In genomic region chr2:176599796-176600485, GRCh38 we compare ENCODE assay signal across 29 cellular contexts.
"Had no signal": no experiment of that assay in that cellular context is flagged by ENCODE, and none has a peak within 500 bp of the region (broad histone marks: within the 10 kb centered on the region; RNA-seq: fewer than 3 reads in every experiment).

No MANE protein-coding gene starts in this region.

- H3K4me1 ChIP-seq: SJSA1 had no signal

- H3K4me3 ChIP-seq: MG63, SJSA1 had no signal

- H3K36me3 ChIP-seq: MG63, SJSA1 had no signal

- H3K27ac ChIP-seq: SJSA1, VCaP had no signal

- DNase-seq: activated B cell treated with CpG ODN at 0.5 μM for 24 hours; activated CD4-positive, alpha-beta memory T cell treated with anti-CD3 and anti-CD28 coated beads, Interleukin-2, amount 10 ng/mL, durations not matched to agents 7 days and 5 days; activated CD4-positive, alpha-beta T cell treated with anti-CD3 and anti-CD28 coated beads for 1 hour; activated CD4-positive, alpha-beta T cell treated with anti-CD3 and anti-CD28 coated beads for 48 hours; activated CD8-positive, alpha-beta memory T cell treated with anti-CD3 and anti-CD28 coated beads for 24 hours; activated CD8-positive, alpha-beta memory T cell treated with anti-CD3 and anti-CD28 coated beads, Interleukin-2, amount 10 ng/mL, durations not matched to agents 7 days and 5 days; activated CD8-positive, alpha-beta memory T cell treated with anti-CD3 and anti-CD28 coated beads, Interleukin-2, amount 50 U/mL, for 48 hours; activated effector memory CD4-positive, alpha-beta T cell treated with Interleukin-2 at 50 U/mL for 16 hours; activated naive CD4-positive, alpha-beta T cell treated with anti-CD3 and anti-CD28 coated beads, Interleukin-2, amount 10 ng/mL, durations not matched to agents 7 days and 5 days; activated naive CD8-positive, alpha-beta T cell treated with anti-CD3 and anti-CD28 coated beads, Interleukin-2, amount 50 U/mL, for 24 hours; activated T-cell treated with anti-CD3 and anti-CD28 coated beads, Interleukin-2, amount 50 U/mL, for 48 hours; anterior cingulate cortex; caudate nucleus; cerebellar nuclear complex; Kasumi-1; KG1; MG63; NCI-H1048; NCI-H1105 treated with DMSO at 0.1 percent for 48 hours; NCI-H146; NCI-H2081; NCI-H526 treated with DMSO at 0.1 percent for 48 hours; NCI-H774; SHP77; SK-N-SH; T-cell; T-helper 17 cell had no signal

- H3K27me3 ChIP-seq: MG63, SJSA1 had no signal

- H3K9me3 ChIP-seq: MG63, SJSA1, SK-N-SH had no signal
